Comparison of ENCODE assay signal across 32 cellular contexts in genomic region chr11:86358720-86359119, GRCh38.
"Had no signal": no experiment of that assay in that cellular context is flagged by ENCODE, and none has a peak within 500 bp of the region (broad histone marks: within the 10 kb centered on the region; RNA-seq: fewer than 3 reads in every experiment).

No MANE protein-coding gene starts in this region.

- H3K27ac Mint-ChIP-seq: activated CD4-positive, alpha-beta memory T cell treated with anti-CD3 and anti-CD28 coated beads, Interleukin-2, amount 10 ng/mL, durations not matched to agents 7 days and 5 days; activated CD4-positive, alpha-beta T cell treated with anti-CD3 and anti-CD28 coated beads, Interleukin-2, amount 10 ng/mL, durations not matched to agents 7 days and 5 days; activated naive CD4-positive, alpha-beta T cell treated with anti-CD3 and anti-CD28 coated beads, Interleukin-2, amount 10 ng/mL, durations not matched to agents 7 days and 5 days; activated naive CD4-positive, alpha-beta T cell treated with anti-CD3 and anti-CD28 coated beads, Interleukin-2, amount 50 U/mL, for 72 hours; activated naive CD8-positive, alpha-beta T cell treated with anti-CD3 and anti-CD28 coated beads, Interleukin-2, amount 10 ng/mL, durations not matched to agents 7 days and 5 days; activated T-cell treated with anti-CD3 and anti-CD28 coated beads, Interleukin-2, amount 50 U/mL, for 24 hours; activated T-cell treated with anti-CD3 and anti-CD28 coated beads, Interleukin-2, amount 50 U/mL, for 72 hours; brain; T-helper 17 cell; T-helper 2 cell treated with Interferon-gamma antibody and Interleukin-4, amounts not matched to agents 5 μg/mL and 100 μg/mL, for 36 hours had no signal

- H3K36me3 ChIP-seq: ascending aorta, breast epithelium, cardiac muscle cell, colonic mucosa, esophagus squamous epithelium, gastroesophageal sphincter, heart right ventricle had no signal

- H3K4me3 Mint-ChIP-seq: activated CD4-positive, alpha-beta memory T cell treated with anti-CD3 and anti-CD28 coated beads, Interleukin-2, amount 10 ng/mL, durations not matched to agents 7 days and 5 days; activated CD4-positive, alpha-beta T cell treated with anti-CD3 and anti-CD28 coated beads, Interleukin-2, amount 10 ng/mL, durations not matched to agents 7 days and 5 days; activated naive CD4-positive, alpha-beta T cell treated with anti-CD3 and anti-CD28 coated beads, Interleukin-2, amount 10 ng/mL, durations not matched to agents 7 days and 5 days; activated naive CD8-positive, alpha-beta T cell treated with anti-CD3 and anti-CD28 coated beads, Interleukin-2, amount 10 ng/mL, durations not matched to agents 7 days and 5 days; activated T-cell treated with anti-CD3 and anti-CD28 coated beads, Interleukin-2, amount 50 U/mL, for 24 hours; activated T-cell treated with anti-CD3 and anti-CD28 coated beads, Interleukin-2, amount 50 U/mL, for 72 hours; brain; T-helper 17 cell; T-helper 2 cell treated with Interferon-gamma antibody and Interleukin-4, amounts not matched to agents 5 μg/mL and 100 μg/mL, for 36 hours had no signal

- H3K27ac ChIP-seq: ascending aorta, breast epithelium, cardiac muscle cell, colonic mucosa, epithelial cell of prostate, esophagus squamous epithelium, gastroesophageal sphincter, heart right ventricle had no signal

- ATAC-seq: activated naive CD4-positive, alpha-beta T cell treated with anti-CD3 and anti-CD28 coated beads, Interleukin-2, amount 50 U/mL, for 72 hours; activated T-cell treated with anti-CD3 and anti-CD28 coated beads, Interleukin-2, amount 50 U/mL, for 72 hours; gastroesophageal sphincter; heart right ventricle; T-helper 17 cell had no signal

- H3K4me1 Mint-ChIP-seq: activated CD4-positive, alpha-beta memory T cell treated with anti-CD3 and anti-CD28 coated beads, Interleukin-2, amount 10 ng/mL, durations not matched to agents 7 days and 5 days; activated CD4-positive, alpha-beta T cell treated with anti-CD3 and anti-CD28 coated beads, Interleukin-2, amount 10 ng/mL, durations not matched to agents 7 days and 5 days; activated naive CD4-positive, alpha-beta T cell treated with anti-CD3 and anti-CD28 coated beads, Interleukin-2, amount 10 ng/mL, durations not matched to agents 7 days and 5 days; activated naive CD8-positive, alpha-beta T cell treated with anti-CD3 and anti-CD28 coated beads, Interleukin-2, amount 10 ng/mL, durations not matched to agents 7 days and 5 days; T-helper 17 cell had no signal

- H3K4me3 ChIP-seq: ascending aorta, breast epithelium, cardiac muscle cell, colonic mucosa, esophagus squamous epithelium, gastroesophageal sphincter, heart right ventricle had no signal

- H3K36me3 Mint-ChIP-seq: activated naive CD4-positive, alpha-beta T cell treated with anti-CD3 and anti-CD28 coated beads, Interleukin-2, amount 10 ng/mL, durations not matched to agents 7 days and 5 days; activated naive CD4-positive, alpha-beta T cell treated with anti-CD3 and anti-CD28 coated beads, Interleukin-2, amount 50 U/mL, for 72 hours; activated naive CD8-positive, alpha-beta T cell treated with anti-CD3 and anti-CD28 coated beads, Interleukin-2, amount 10 ng/mL, durations not matched to agents 7 days and 5 days had no signal

- DNase-seq: activated CD4-positive, alpha-beta memory T cell treated with anti-CD3 and anti-CD28 coated beads, Interleukin-2, amount 10 ng/mL, durations not matched to agents 7 days and 5 days; activated CD4-positive, alpha-beta T cell treated with anti-CD3 and anti-CD28 coated beads for 1 hour; activated CD4-positive, alpha-beta T cell treated with anti-CD3 and anti-CD28 coated beads for 4 hours; activated CD4-positive, alpha-beta T cell treated with anti-CD3 and anti-CD28 coated beads, Interleukin-2, amount 10 ng/mL, durations not matched to agents 7 days and 5 days; activated CD4-positive, alpha-beta T cell treated with anti-CD3 and anti-CD28 coated beads, Interleukin-2, amount 50 U/mL, for 4 hours; activated CD8-positive, alpha-beta memory T cell treated with anti-CD3 and anti-CD28 coated beads, Interleukin-2, amount 50 U/mL, for 48 hours; activated gamma-delta T cell; activated naive CD4-positive, alpha-beta T cell; activated naive CD4-positive, alpha-beta T cell treated with anti-CD3 and anti-CD28 coated beads, Interleukin-2, amount 10 ng/mL, durations not matched to agents 7 days and 5 days; activated naive CD8-positive, alpha-beta T cell treated with anti-CD3 and anti-CD28 coated beads, Interleukin-2, amount 10 ng/mL, durations not matched to agents 7 days and 5 days; activated T-cell treated with anti-CD3 and anti-CD28 coated beads for 4 hours; activated T-cell treated with anti-CD3 and anti-CD28 coated beads, Interleukin-2, amount 50 U/mL, for 24 hours; activated T-cell treated with anti-CD3 and anti-CD28 coated beads, Interleukin-2, amount 50 U/mL, for 72 hours; central memory CD4-positive, alpha-beta T cell; cerebellar nuclear complex; colonic mucosa; effector CD8-positive, alpha-beta T cell; esophagus squamous epithelium; foreskin melanocyte; heart right ventricle; T-helper 17 cell; T1000 had no signal

- H3K27me3 ChIP-seq: ascending aorta, breast epithelium, cardiac muscle cell, colonic mucosa, esophagus squamous epithelium, gastroesophageal sphincter, heart right ventricle had no signal

- H3K4me1 ChIP-seq: ascending aorta, breast epithelium, colonic mucosa, esophagus squamous epithelium, gastroesophageal sphincter, heart right ventricle had no signal

- FAIRE-seq: endometrium, endothelial cell of umbilical vein had no signal

- H3K9me3 Mint-ChIP-seq: activated naive CD4-positive, alpha-beta T cell treated with anti-CD3 and anti-CD28 coated beads, Interleukin-2, amount 10 ng/mL, durations not matched to agents 7 days and 5 days; activated naive CD8-positive, alpha-beta T cell treated with anti-CD3 and anti-CD28 coated beads, Interleukin-2, amount 10 ng/mL, durations not matched to agents 7 days and 5 days; T-helper 2 cell treated with Interferon-gamma antibody and Interleukin-4, amounts not matched to agents 5 μg/mL and 100 μg/mL, for 36 hours had no signal

- H3K9me3 ChIP-seq: ascending aorta, colonic mucosa, esophagus squamous epithelium, gastroesophageal sphincter had no signal

- H3K27me3 Mint-ChIP-seq: activated CD4-positive, alpha-beta memory T cell treated with anti-CD3 and anti-CD28 coated beads, Interleukin-2, amount 10 ng/mL, durations not matched to agents 7 days and 5 days; activated CD4-positive, alpha-beta T cell treated with anti-CD3 and anti-CD28 coated beads, Interleukin-2, amount 10 ng/mL, durations not matched to agents 7 days and 5 days; activated naive CD4-positive, alpha-beta T cell treated with anti-CD3 and anti-CD28 coated beads, Interleukin-2, amount 10 ng/mL, durations not matched to agents 7 days and 5 days; activated naive CD8-positive, alpha-beta T cell treated with anti-CD3 and anti-CD28 coated beads, Interleukin-2, amount 10 ng/mL, durations not matched to agents 7 days and 5 days; activated T-cell treated with anti-CD3 and anti-CD28 coated beads, Interleukin-2, amount 50 U/mL, for 24 hours; brain; T-helper 17 cell had no signal
